ENCODE assay signal across 41 cellular contexts in genomic region chr7:143281529-143281928, GRCh38. TPM values are rescaled to one million over a fixed set of nuclear protein-coding genes. Genes with fewer than 3 reads are reported as not detected.
"Had no signal": no experiment of that assay in that cellular context is flagged by ENCODE, and none has a peak within 500 bp of the region (broad histone marks: within the 10 kb centered on the region; RNA-seq: fewer than 3 reads in every experiment).

No MANE protein-coding gene starts in this region.

- H3K9me3 ChIP-seq: adrenal gland, breast epithelium, colonic mucosa, esophagus squamous epithelium, gastroesophageal sphincter, heart right ventricle had no signal

- ATAC-seq: activated CD4-positive, alpha-beta T cell treated with anti-CD3 and anti-CD28 coated beads for 36 hours; activated naive CD8-positive, alpha-beta T cell treated with anti-CD3 and anti-CD28 coated beads, Interleukin-2, amount 50 U/mL, for 24 hours; activated T-cell treated with anti-CD3 and anti-CD28 coated beads, Interleukin-2, amount 50 U/mL, for 72 hours; gastroesophageal sphincter; heart right ventricle had no signal

- H3K27ac ChIP-seq: adrenal gland, cardiac muscle cell, colonic mucosa, epithelial cell of prostate, esophagus squamous epithelium, gastroesophageal sphincter, hepatocyte had no signal

- H3K4me3 Mint-ChIP-seq: activated CD4-positive, alpha-beta memory T cell treated with anti-CD3 and anti-CD28 coated beads, Interleukin-2, amount 10 ng/mL, durations not matched to agents 7 days and 5 days; activated CD4-positive, alpha-beta T cell treated with anti-CD3 and anti-CD28 coated beads for 36 hours; activated CD4-positive, alpha-beta T cell treated with anti-CD3 and anti-CD28 coated beads, Interleukin-2, amount 10 ng/mL, durations not matched to agents 24 days and 14 days; activated naive CD8-positive, alpha-beta T cell treated with anti-CD3 and anti-CD28 coated beads for 36 hours; activated naive CD8-positive, alpha-beta T cell treated with anti-CD3 and anti-CD28 coated beads, Interleukin-2, amount 50 U/mL, for 24 hours; activated T-cell treated with anti-CD3 and anti-CD28 coated beads, Interleukin-2, amount 50 U/mL, for 24 hours; brain had no signal

- H3K4me3 ChIP-seq: adrenal gland, breast epithelium, cardiac muscle cell, colonic mucosa, esophagus squamous epithelium, gastroesophageal sphincter, heart right ventricle, hepatocyte had no signal

- H3K36me3 Mint-ChIP-seq: activated naive CD8-positive, alpha-beta T cell treated with anti-CD3 and anti-CD28 coated beads for 36 hours; brain had no signal

- DNase-seq: activated CD4-positive, alpha-beta memory T cell treated with anti-CD3 and anti-CD28 coated beads, Interleukin-2, amount 10 ng/mL, durations not matched to agents 7 days and 5 days; activated CD4-positive, alpha-beta T cell treated with anti-CD3 and anti-CD28 coated beads for 36 hours; activated CD4-positive, alpha-beta T cell treated with anti-CD3 and anti-CD28 coated beads, Interleukin-2, amount 50 U/mL, for 4 hours; activated CD4-positive, CD25-positive, alpha-beta regulatory T cell; activated CD4-positive, CD25-positive, alpha-beta regulatory T cell treated with anti-CD3 and anti-CD28 coated beads, Interleukin-2, amount 50 U/mL, for 72 hours; activated CD8-positive, alpha-beta memory T cell treated with anti-CD3 and anti-CD28 coated beads, Interleukin-2, amount 50 U/mL, for 48 hours; activated gamma-delta T cell; activated naive CD4-positive, alpha-beta T cell; activated naive CD4-positive, alpha-beta T cell treated with anti-CD3 and anti-CD28 coated beads, Interleukin-2, amount 50 U/mL, for 16 hours; activated naive CD8-positive, alpha-beta T cell treated with anti-CD3 and anti-CD28 coated beads for 36 hours; activated naive CD8-positive, alpha-beta T cell treated with anti-CD3 and anti-CD28 coated beads, Interleukin-2, amount 50 U/mL, for 24 hours; activated T-cell treated with anti-CD3 and anti-CD28 coated beads for 4 hours; activated T-cell treated with anti-CD3 and anti-CD28 coated beads, Interleukin-2, amount 50 U/mL, for 24 hours; activated T-cell treated with anti-CD3 and anti-CD28 coated beads, Interleukin-2, amount 50 U/mL, for 72 hours; adrenal gland; amygdala; aorta; central memory CD4-positive, alpha-beta T cell; cerebellar nuclear complex; colonic mucosa; effector CD8-positive, alpha-beta T cell; esophagus squamous epithelium; foreskin melanocyte; heart right ventricle; T-helper 1 cell; T-helper 2 cell had no signal

- H3K79me2 ChIP-seq: hepatocyte had no signal

- H2AFZ ChIP-seq: hepatocyte had no signal

- H3K4me2 ChIP-seq: hepatocyte had no signal

- H3K27ac Mint-ChIP-seq: activated CD4-positive, alpha-beta memory T cell treated with anti-CD3 and anti-CD28 coated beads, Interleukin-2, amount 10 ng/mL, durations not matched to agents 7 days and 5 days; activated CD4-positive, alpha-beta T cell treated with anti-CD3 and anti-CD28 coated beads for 36 hours; activated CD4-positive, alpha-beta T cell treated with anti-CD3 and anti-CD28 coated beads, Interleukin-2, amount 10 ng/mL, durations not matched to agents 24 days and 14 days; activated naive CD8-positive, alpha-beta T cell treated with anti-CD3 and anti-CD28 coated beads for 36 hours; activated naive CD8-positive, alpha-beta T cell treated with anti-CD3 and anti-CD28 coated beads, Interleukin-2, amount 50 U/mL, for 24 hours; activated T-cell treated with anti-CD3 and anti-CD28 coated beads, Interleukin-2, amount 50 U/mL, for 24 hours; activated T-cell treated with anti-CD3 and anti-CD28 coated beads, Interleukin-2, amount 50 U/mL, for 72 hours; activated T-helper 2 cell treated with anti-CD3 and anti-CD28 coated beads, Interferon-gamma antibody, Interleukin-2, Interleukin-4, amounts not matched to agents 10 μg/mL and 5 μg/mL and 100 μg/mL, durations not matched to agents 14 hours and 24 hours and 36 hours had no signal

- H3K27me3 ChIP-seq: adrenal gland, breast epithelium, cardiac muscle cell, colonic mucosa, esophagus squamous epithelium, gastroesophageal sphincter, heart right ventricle, hepatocyte had no signal

- FAIRE-seq: endometrium had no signal

- H3K9me3 Mint-ChIP-seq: activated naive CD8-positive, alpha-beta T cell treated with anti-CD3 and anti-CD28 coated beads for 36 hours; activated naive CD8-positive, alpha-beta T cell treated with anti-CD3 and anti-CD28 coated beads, Interleukin-2, amount 50 U/mL, for 24 hours; activated T-cell treated with anti-CD3 and anti-CD28 coated beads, Interleukin-2, amount 50 U/mL, for 24 hours; activated T-cell treated with anti-CD3 and anti-CD28 coated beads, Interleukin-2, amount 50 U/mL, for 72 hours; activated T-helper 2 cell treated with anti-CD3 and anti-CD28 coated beads, Interferon-gamma antibody, Interleukin-2, Interleukin-4, amounts not matched to agents 10 μg/mL and 5 μg/mL and 100 μg/mL, durations not matched to agents 14 hours and 24 hours and 36 hours; brain had no signal

- H3K36me3 ChIP-seq: adrenal gland, breast epithelium, cardiac muscle cell, colonic mucosa, esophagus squamous epithelium, gastroesophageal sphincter, heart right ventricle had no signal

- H3K27me3 Mint-ChIP-seq: activated CD4-positive, alpha-beta memory T cell treated with anti-CD3 and anti-CD28 coated beads, Interleukin-2, amount 10 ng/mL, durations not matched to agents 7 days and 5 days; activated CD4-positive, alpha-beta T cell treated with anti-CD3 and anti-CD28 coated beads for 36 hours; activated CD4-positive, alpha-beta T cell treated with anti-CD3 and anti-CD28 coated beads, Interleukin-2, amount 10 ng/mL, durations not matched to agents 24 days and 14 days; activated naive CD8-positive, alpha-beta T cell treated with anti-CD3 and anti-CD28 coated beads for 36 hours; activated naive CD8-positive, alpha-beta T cell treated with anti-CD3 and anti-CD28 coated beads, Interleukin-2, amount 50 U/mL, for 24 hours; activated T-cell treated with anti-CD3 and anti-CD28 coated beads, Interleukin-2, amount 50 U/mL, for 24 hours; brain had no signal

RNA-seq across cellular contexts. Expression of gene TMEM139, which starts 3.2 kb away (rescaled TPM):
- total RNA-seq: dermis microvascular lymphatic vessel endothelial cell, endothelial cell of umbilical vein, fibroblast of lung, fibroblast of villous mesenchyme had no signal
- polyA plus RNA-seq: fibroblast of lung had no signal

RNA-seq across cellular contexts. Expression of gene CLCN1, which starts 34.4 kb away (rescaled TPM):
- total RNA-seq: activated CD4-positive, alpha-beta T cell treated with anti-CD3 and anti-CD28 coated beads, Interleukin-2, amount 10 ng/mL, durations not matched to agents 24 days and 14 days; activated T-helper 2 cell treated with anti-CD3 and anti-CD28 coated beads, Interferon-gamma antibody, Interleukin-2, Interleukin-4, amounts not matched to agents 10 μg/mL and 5 μg/mL and 100 μg/mL, durations not matched to agents 14 hours and 24 hours and 36 hours; aorta; cardiac muscle cell; colonic mucosa; dermis microvascular lymphatic vessel endothelial cell; endothelial cell of umbilical vein; gastroesophageal sphincter; glomerular endothelial cell; heart right ventricle; hepatocyte had no signal
- polyA plus RNA-seq: aorta, cardiac muscle cell, endothelial cell of umbilical vein, fibroblast of lung had no signal

RNA-seq across cellular contexts. Expression of gene TAS2R40, which starts 59.7 kb away (rescaled TPM):
- total RNA-seq: activated CD4-positive, alpha-beta memory T cell treated with anti-CD3 and anti-CD28 coated beads, Interleukin-2, amount 10 ng/mL, durations not matched to agents 7 days and 5 days; activated CD4-positive, alpha-beta T cell treated with anti-CD3 and anti-CD28 coated beads for 36 hours; activated CD4-positive, alpha-beta T cell treated with anti-CD3 and anti-CD28 coated beads, Interleukin-2, amount 10 ng/mL, durations not matched to agents 24 days and 14 days; activated naive CD8-positive, alpha-beta T cell treated with anti-CD3 and anti-CD28 coated beads for 36 hours; activated T-cell treated with anti-CD3 and anti-CD28 coated beads, Interleukin-2, amount 50 U/mL, for 72 hours; activated T-helper 2 cell treated with anti-CD3 and anti-CD28 coated beads, Interferon-gamma antibody, Interleukin-2, Interleukin-4, amounts not matched to agents 10 μg/mL and 5 μg/mL and 100 μg/mL, durations not matched to agents 14 hours and 24 hours and 36 hours; adrenal gland; aorta; breast epithelium; cardiac muscle cell; colonic mucosa; dermis microvascular lymphatic vessel endothelial cell; endothelial cell of umbilical vein; esophagus squamous epithelium; fibroblast of lung; fibroblast of villous mesenchyme; gastroesophageal sphincter; glomerular endothelial cell; heart right ventricle; hepatocyte had no signal
- polyA plus RNA-seq: adrenal gland, aorta, cardiac muscle cell, endothelial cell of umbilical vein, esophagus, fibroblast of lung, heart right ventricle, hepatocyte had no signal
